Comparison of ENCODE assay signal across 14 cellular contexts in the genomic region with DNA sequence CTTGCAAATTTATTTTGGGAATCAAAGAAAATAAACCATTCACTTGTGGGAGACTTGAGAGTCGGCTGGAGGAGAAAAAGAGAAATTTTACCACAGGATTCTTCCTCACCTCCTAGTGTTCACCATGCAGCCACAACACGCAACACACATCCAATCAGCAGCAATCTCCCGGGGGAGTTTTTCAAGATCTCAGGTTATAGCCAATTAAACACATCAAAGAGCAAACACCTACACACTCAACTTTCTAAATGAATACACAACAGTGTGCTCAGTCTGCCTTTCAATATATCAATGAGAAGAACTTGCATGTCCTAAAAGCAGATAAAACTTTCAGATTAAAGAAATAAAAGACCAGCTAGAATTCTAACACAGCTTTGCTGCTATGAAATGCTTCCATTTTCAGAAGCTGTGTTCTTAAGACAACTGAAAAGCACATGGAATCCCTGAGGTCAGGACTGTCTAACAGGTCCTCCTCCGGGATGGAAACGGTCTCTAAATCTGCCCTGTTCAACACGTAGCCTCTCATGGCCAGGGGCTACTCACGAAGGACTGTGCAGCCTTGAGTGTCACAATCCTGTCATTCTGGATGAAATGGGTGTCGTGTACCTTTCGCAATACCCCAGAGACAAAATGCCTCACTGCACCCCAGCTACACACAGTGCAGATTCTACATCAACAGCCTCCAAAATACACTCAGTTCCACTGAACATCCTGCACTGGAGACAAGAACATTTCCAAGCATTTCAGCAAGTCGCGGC.
DNase-seq lines count a peak whose midpoint lies in the region; ATAC-seq, FAIRE-seq and TF ChIP-seq lines count a peak whose summit lies in the region.
"Had no signal": no experiment of that assay in that cellular context is flagged by ENCODE, and none has a peak within 500 bp of the region (broad histone marks: within the 10 kb centered on the region; RNA-seq: fewer than 3 reads in every experiment).

No MANE protein-coding gene starts in this region.

- H3K9me3 ChIP-seq in adipocyte (ENCODE audit: control insufficient read depth, low read length), result no peaks in the 10 kb centered on the region
- no peaks in the 10 kb centered on the region for H3K9me3 ChIP-seq in pancreas
- H3K9me3 ChIP-seq: SK-N-SH had no signal

- no peak for TF ChIP-seq CTCF in GM10266 (IDR thresholded peaks at IDR 0.05; ENCODE audit: control insufficient read depth, insufficient read depth, low read depth, missing control alignments)
- TF ChIP-seq CTCF in pancreas (IDR thresholded peaks at IDR 0.05), result no peak

- H3K4me1 ChIP-seq in adipocyte (ENCODE audit: control insufficient read depth, insufficient read depth, low read length), result peaks cover 33% of the 10 kb centered on the region
- H3K4me1 ChIP-seq in pancreas, result peaks cover 0 to 7% (median 0%) of the 10 kb centered on the region in 3 donors

- WGBS in pancreas, 2 donors, result 88 to 89% methylated on average over 11 of the region's 11 CpGs

- no peaks in the 10 kb centered on the region for H3K36me3 ChIP-seq in adipocyte (ENCODE audit: control insufficient read depth, insufficient read depth, low read length, severe bottlenecking)
- H3K36me3 ChIP-seq in pancreas, result no peaks in the 10 kb centered on the region

- H3K27ac ChIP-seq in pancreas, result no peak overlapping the region
- H3K27ac ChIP-seq: epithelial cell of prostate had no signal

- ATAC-seq in GM19023 (IDR thresholded peaks at IDR 0.05; ENCODE audit: unreplicated experiment) (peak; percentile 78), HG03103 (IDR thresholded peaks at IDR 0.05; ENCODE audit: low read depth, unreplicated experiment) (peak; percentile 63), GM19467 (IDR thresholded peaks at IDR 0.05; ENCODE audit: unreplicated experiment) (no peak), pancreas (no peak)
- ATAC-seq: HCT116, left colon had no signal

- H3K4me3 ChIP-seq in adipocyte (ENCODE audit: low read length) (no peak overlapping the region), pancreas (no peak overlapping the region)

- H3K27me3 ChIP-seq in adipocyte (replicated peaks; ENCODE audit: control insufficient read depth, insufficient read depth, low read length) (no peaks in the 10 kb centered on the region), pancreas (no peaks in the 10 kb centered on the region)

- DNase-seq in GM10266 (ENCODE audit: extremely low spot score) (peak; percentile 71), adipocyte (ENCODE audit: low read depth) (peak; percentile 18), kidney glomerular epithelial cell (lab: John Stamatoyannopoulos, UW) (no peak), pancreas (no peak), hippocampal formation (lab: John Stamatoyannopoulos, UW) (no peak)
- DNase-seq: DMS79 treated with DMSO at 0.1 percent for 48 hours, left colon, NCI-H1436 treated with DMSO at 0.1 percent for 48 hours, SK-N-SH had no signal

- intact Hi-C loops in pancreas (cut with DNase I), result no loop called here

- H3K9ac ChIP-seq in adipocyte (ENCODE audit: low read length), result no peak overlapping the region
- H3K9ac ChIP-seq: SK-N-SH had no signal

- no peak for FAIRE-seq in pancreas (lab: Jason Lieb, UNC)

Comparison
In these comparisons a context has a peak if more than half of its experiments do, and no peak if none do; other contexts are left out.
1. DNase-seq: peak in GM10266 (single experiment) and adipocyte (single experiment); none in kidney glomerular epithelial cell (single experiment), pancreas (0 of 6) and hippocampal formation (0 of 2).
2. ATAC-seq: peak in GM19023 (single experiment) and HG03103 (single experiment); none in GM19467 (single experiment) and pancreas (0 of 4).